ENCODE assay signal across 8 cellular contexts in the genomic region with DNA sequence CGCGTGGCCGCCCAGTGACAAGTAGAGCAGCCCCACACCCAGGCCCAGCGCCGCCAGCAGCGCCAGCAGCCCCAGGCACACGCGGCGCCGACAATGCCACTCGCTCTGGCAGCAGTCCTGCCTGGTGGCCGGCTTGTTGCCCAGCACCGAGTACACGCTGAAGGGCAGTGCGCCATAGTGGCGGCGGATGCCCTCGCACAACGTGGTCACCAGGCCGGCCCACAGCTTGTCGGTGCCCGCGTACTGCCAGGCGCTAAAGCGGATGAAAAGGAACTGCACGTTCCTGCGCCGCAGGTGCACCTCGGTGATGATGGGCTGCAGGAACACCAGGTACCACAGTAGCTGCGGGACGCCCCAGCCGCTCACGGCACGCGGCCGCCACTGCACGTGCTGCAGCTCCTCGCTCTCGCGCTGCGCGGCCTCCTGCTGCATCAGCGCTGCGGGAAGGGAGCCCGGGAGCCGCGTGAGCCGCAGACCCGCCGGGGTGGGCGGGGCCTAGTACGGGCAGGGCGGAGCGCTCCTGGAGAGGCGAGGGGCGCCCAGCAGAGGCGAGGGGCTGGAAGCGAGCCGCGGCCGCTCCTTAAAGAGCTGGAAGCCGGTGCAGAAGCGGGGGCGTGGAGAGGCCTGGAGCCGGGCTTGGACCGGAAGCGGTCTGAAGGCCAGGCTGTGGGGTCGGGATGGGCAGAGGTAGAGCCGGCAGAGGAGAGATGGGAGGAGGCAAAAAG. TPM values are rescaled to one million over a fixed set of nuclear protein-coding genes. Genes with fewer than 3 reads are reported as not detected.
DNase-seq lines count a peak whose midpoint lies in the region; ATAC-seq and TF ChIP-seq lines count a peak whose summit lies in the region.

No MANE protein-coding gene starts in this region.

- H3K79me1 ChIP-seq in H9 (ENCODE audit: insufficient read depth, low read depth, low read length, poor library complexity, severe bottlenecking) = no peaks in the 10 kb centered on the region

- no peak overlapping the region for H4K91ac ChIP-seq in H9 (ENCODE audit: insufficient read length, low read depth, low read length)

- H4K8ac ChIP-seq in H9 (replicated peaks; ENCODE audit: insufficient read length, low read depth, low read length) = no peak overlapping the region

- peaks cover 13 to 30% of the 10 kb centered on the region in 2 experiments for H3K4me1 Mint-ChIP-seq in H9
- peaks cover 26% of the 10 kb centered on the region for H3K4me1 Mint-ChIP-seq in activated CD4-positive, alpha-beta T cell treated with anti-CD3 and anti-CD28 coated beads, Interleukin-2, amount 10 ng/mL, durations not matched to agents 7 days and 5 days
- peaks cover 20 to 22% of the 10 kb centered on the region in 2 donors for H3K4me1 Mint-ChIP-seq in effector memory CD8-positive, alpha-beta T cell (ENCODE audit: low read depth in 2 of 2)
- peaks cover 11% of the 10 kb centered on the region for H3K4me1 Mint-ChIP-seq in mesothelial cell of epicardium

- 0 out of 7 replicates have a peak, but pooled peaks cover 0 to 2% (median 0%) of the 10 kb centered on the region in 3 experiments for H3K36me3 Mint-ChIP-seq in H9 (ENCODE audit: insufficient read depth in 1 of 3, low read depth in 3 of 3)
- H3K36me3 Mint-ChIP-seq in activated CD4-positive, alpha-beta T cell treated with anti-CD3 and anti-CD28 coated beads, Interleukin-2, amount 10 ng/mL, durations not matched to agents 7 days and 5 days (ENCODE audit: low read depth) = peaks cover 4% of the 10 kb centered on the region
- H3K36me3 Mint-ChIP-seq in effector memory CD8-positive, alpha-beta T cell (ENCODE audit: insufficient read depth) = peaks cover 6% of the 10 kb centered on the region
- H3K36me3 Mint-ChIP-seq in mesothelial cell of epicardium = peaks cover 4% of the 10 kb centered on the region

- H3K4me3 ChIP-seq in stomach = peak overlapping the region; percentile 25 to 45 (median 33)

- H3K9me3 ChIP-seq in H9 (ENCODE audit: control insufficient read depth, low read depth, low read length) (no peaks in the 10 kb centered on the region), stomach (peaks cover 0 to 4% (median 0%) of the 10 kb centered on the region in 4 donors)

- H4K20me1 ChIP-seq in H9 (ENCODE audit: control insufficient read depth, insufficient read depth, insufficient read length) = no peaks in the 10 kb centered on the region

- H3K79me2 ChIP-seq in H9 (ENCODE audit: insufficient read depth, low read length) = no peaks in the 10 kb centered on the region

- H3K4me3 Mint-ChIP-seq in H9 = peak overlapping the region; percentile 52 to 76
- H3K4me3 Mint-ChIP-seq in activated CD4-positive, alpha-beta T cell treated with anti-CD3 and anti-CD28 coated beads, Interleukin-2, amount 10 ng/mL, durations not matched to agents 7 days and 5 days = peak overlapping the region; percentile 43
- peak overlapping the region; percentile 76 to 86 for H3K4me3 Mint-ChIP-seq in effector memory CD8-positive, alpha-beta T cell
- peak overlapping the region; percentile 58 for H3K4me3 Mint-ChIP-seq in mesothelial cell of epicardium

- intact Hi-C loops in stomach (cut with DNase I; ENCODE audit: low total_unique reads) = no loop called here

- ATAC-seq in effector memory CD8-positive, alpha-beta T cell (replicated peaks) = peak; percentile 48
- ATAC-seq in GM18868 (IDR thresholded peaks at IDR 0.05; ENCODE audit: unreplicated experiment) = no peak

- H3K27ac ChIP-seq in H9 (ENCODE audit: insufficient read length, low read depth, low read length) (no peak overlapping the region), stomach (no peak overlapping the region)

- peaks cover 0 to 9% (median under 1%) of the 10 kb centered on the region in 4 donors for H3K36me3 ChIP-seq in stomach

- no CpG with 5 or more reads among the region's 69 CpGs for WGBS in H9 (ENCODE audit: extremely low coverage, insufficient read length, low lambda C conversion rate)
- WGBS in stomach, 5 donors = 1 to 4% (median 2%) methylated on average over 26 to 69 of the region's 69 CpGs

- H3K27me3 ChIP-seq in H9 (ENCODE audit: insufficient read depth, low read length) (peaks cover 7% of the 10 kb centered on the region; the same call in 1 of the 2 replicates), stomach (peaks cover 0 to 64% (median 28%) of the 10 kb centered on the region in 3 donors)

- no peaks in the 10 kb centered on the region for H3K4me1 ChIP-seq in H9 (ENCODE audit: insufficient read depth, low read length)
- peaks cover 26 to 41% (median 31%) of the 10 kb centered on the region in 4 donors for H3K4me1 ChIP-seq in stomach

- POLR2A ChIA-PET in activated CD4-positive, alpha-beta T cell treated with anti-CD3 and anti-CD28 coated beads, Interleukin-2, amount 10 ng/mL, durations not matched to agents 7 days and 5 days (lab: Charles Lee) = no interaction called here

- no peak overlapping the region for H3K27ac Mint-ChIP-seq in H9
- H3K27ac Mint-ChIP-seq in activated CD4-positive, alpha-beta T cell treated with anti-CD3 and anti-CD28 coated beads, Interleukin-2, amount 10 ng/mL, durations not matched to agents 7 days and 5 days = peak overlapping the region; percentile 80
- H3K27ac Mint-ChIP-seq in effector memory CD8-positive, alpha-beta T cell = peak overlapping the region in 1 of 2 donors; percentile 38
- H3K27ac Mint-ChIP-seq in mesothelial cell of epicardium = peak overlapping the region; percentile 57

- H3K27me3 Mint-ChIP-seq in H9 (ENCODE audit: low read depth) (peaks cover 70% of the 10 kb centered on the region), mesothelial cell of epicardium (ENCODE audit: low read depth) (peaks cover 48% of the 10 kb centered on the region)
- peaks cover 37% of the 10 kb centered on the region for H3K27me3 Mint-ChIP-seq in activated CD4-positive, alpha-beta T cell treated with anti-CD3 and anti-CD28 coated beads, Interleukin-2, amount 10 ng/mL, durations not matched to agents 7 days and 5 days
- peaks cover 10 to 37% of the 10 kb centered on the region in 2 donors for H3K27me3 Mint-ChIP-seq in effector memory CD8-positive, alpha-beta T cell

- no peak overlapping the region for H3K4ac ChIP-seq in H9 (ENCODE audit: low read depth, low read length)

- H3K23ac ChIP-seq in H9 (ENCODE audit: insufficient read length, low read depth, low read length) = no peak overlapping the region

- peak overlapping the region; percentile 12 for H3K18ac ChIP-seq in H9 (ENCODE audit: insufficient read length, low read depth, low read length)

- no peak overlapping the region for H3K14ac ChIP-seq in H9 (ENCODE audit: insufficient read depth, low read length)

- H3K9me3 Mint-ChIP-seq in H9 = no peaks in the 10 kb centered on the region; a peak in 1 of 5 replicates
- H3K9me3 Mint-ChIP-seq in activated CD4-positive, alpha-beta T cell treated with anti-CD3 and anti-CD28 coated beads, Interleukin-2, amount 10 ng/mL, durations not matched to agents 7 days and 5 days = no peaks in the 10 kb centered on the region
- H3K9me3 Mint-ChIP-seq in effector memory CD8-positive, alpha-beta T cell = no peaks in the 10 kb centered on the region
- H3K9me3 Mint-ChIP-seq in mesothelial cell of epicardium = no peaks in the 10 kb centered on the region

- H3T11ph ChIP-seq in H9 (ENCODE audit: low read length) = no peak overlapping the region

- H2AK5ac ChIP-seq in H9 (ENCODE audit: insufficient read length, low read length) = no peak overlapping the region

- no peak overlapping the region for H3K9ac ChIP-seq in H9 (ENCODE audit: extremely low read depth, insufficient read length, low read length)

- no peak overlapping the region for H2BK12ac ChIP-seq in H9 (ENCODE audit: insufficient read length, low read depth, low read length)

- TF ChIP-seq POLR2A in stomach (IDR thresholded peaks at IDR 0.05) = no peak

- H3K56ac ChIP-seq in H9 (ENCODE audit: insufficient read length, low read depth, low read length) = no peak overlapping the region

- H2AFZ ChIP-seq in H9 (ENCODE audit: low read length) = no peak overlapping the region

- H4K5ac ChIP-seq in H9 (ENCODE audit: insufficient read length, low read depth, low read length) = no peak overlapping the region

- TF ChIP-seq CTCF in H9 (conservative IDR thresholded peaks at IDR 0.05) (no peak), mesothelial cell of epicardium (IDR thresholded peaks at IDR 0.05; ENCODE audit: unreplicated experiment) (no peak), stomach (IDR thresholded peaks at IDR 0.05) (no peak)

- H2BK5ac ChIP-seq in H9 (ENCODE audit: insufficient read length, low read length) = no peak overlapping the region

- H2BK20ac ChIP-seq in H9 (ENCODE audit: low read depth, low read length, poor library complexity, severe bottlenecking) = no peak overlapping the region

- CTCF ChIA-PET in activated CD4-positive, alpha-beta T cell treated with anti-CD3 and anti-CD28 coated beads, Interleukin-2, amount 10 ng/mL, durations not matched to agents 7 days and 5 days (lab: Charles Lee) = interaction anchor here (0.5 to 1.5 kb wide), 5 partner anchors 9 to 392 kb away, joined by 3 to 6 read pairs (median 3); a partner anchor contains a TSS

- peak; percentile 72 for DNase-seq in H9
- peak; percentile 34 for DNase-seq in activated CD4-positive, alpha-beta T cell treated with anti-CD3 and anti-CD28 coated beads, Interleukin-2, amount 10 ng/mL, durations not matched to agents 7 days and 5 days
- peak in 2 of 3 experiments; percentile 13 to 22 for DNase-seq in effector memory CD8-positive, alpha-beta T cell
- peak; percentile 66 to 82 for DNase-seq in mesothelial cell of epicardium (ENCODE audit: low spot score in 2 of 2, unreplicated experiment in 2 of 2)
- DNase-seq in stomach = peak; percentile 47
- DNase-seq in H4 (ENCODE audit: low spot score) = no peak
- DNase-seq in SW 1271 (lab: John Stamatoyannopoulos, UW) = no peak

- H3K23me2 ChIP-seq in H9 (ENCODE audit: insufficient read length, low read depth, low read length, poor library complexity, severe bottlenecking) = no peaks in the 10 kb centered on the region

- H2BK120ac ChIP-seq in H9 (ENCODE audit: low read depth, low read length, poor library complexity, severe bottlenecking) = no peak overlapping the region

- H2BK15ac ChIP-seq in H9 (ENCODE audit: low read depth, low read length) = no peak overlapping the region

- peak overlapping the region; percentile 27 for H3K4me2 ChIP-seq in H9 (ENCODE audit: insufficient read depth, insufficient read length, low read length)

- no peak for TF ChIP-seq EP300 in stomach (IDR thresholded peaks at IDR 0.05)

RNA-seq across cellular contexts. Expression of a gene that starts 7.3 kb away (rescaled TPM):
- total RNA-seq in H9 (2021) (0.17 and 0.46 TPM in 2 replicates), mesothelial cell of epicardium (0.54 to 1.1 TPM (median 0.71 TPM) in 3 replicates), stomach (not detected)
- total RNA-seq in activated CD4-positive, alpha-beta T cell treated with anti-CD3 and anti-CD28 coated beads, Interleukin-2, amount 10 ng/mL, durations not matched to agents 7 days and 5 days = under 1 TPM in 1 of 2 experiments, not detected in 1; 0.17 TPM
- under 1 TPM in 1 of 3 donors, not detected in 2; 0.20 TPM for polyA plus RNA-seq in stomach
- total RNA-seq in H4 (2014; rRNA removed; shearing (Covaris generic)) = 0.19 TPM in 1 of 2 replicates, not detected in the other

RNA-seq across cellular contexts. Expression of a gene that starts 24.5 kb away (rescaled TPM):
- total RNA-seq in H9 (2021) (57.8 and 59.9 TPM in 2 replicates), mesothelial cell of epicardium (42.8 to 48.0 TPM (median 46.7 TPM) in 3 replicates), stomach (10 to 100 TPM in 3 of 5 donors, 1 to 10 TPM in 1, not detected in 1; 8.7 to 40.7 (median 27.8) TPM)
- total RNA-seq in activated CD4-positive, alpha-beta T cell treated with anti-CD3 and anti-CD28 coated beads, Interleukin-2, amount 10 ng/mL, durations not matched to agents 7 days and 5 days = 10 to 100 TPM; 55.1 to 64.2 TPM
- 10 to 100 TPM; 53.5 to 59.4 (median 58.1) TPM for polyA plus RNA-seq in stomach
- 8.9 and 14.5 TPM in 2 replicates for total RNA-seq in H4 (2014; rRNA removed; shearing (Covaris generic))

RNA-seq across cellular contexts. Expression of a gene that starts 25.1 kb away (rescaled TPM):
- total RNA-seq in H9 (2021) (9.2 and 12.2 TPM in 2 replicates), mesothelial cell of epicardium (8.0 to 10.3 TPM (median 8.9 TPM) in 3 replicates), stomach (10 to 100 TPM in 2 of 5 donors, 1 to 10 TPM in 3; 3.1 to 71.0 (median 8.3) TPM)
- 10 to 100 TPM; 15.3 to 19.7 TPM for total RNA-seq in activated CD4-positive, alpha-beta T cell treated with anti-CD3 and anti-CD28 coated beads, Interleukin-2, amount 10 ng/mL, durations not matched to agents 7 days and 5 days
- polyA plus RNA-seq in stomach = 1 to 10 TPM; 3.5 to 7.5 (median 4.3) TPM
- total RNA-seq in H4 (2014; rRNA removed; shearing (Covaris generic)) = 2.1 and 5.3 TPM in 2 replicates

Comparison
In these comparisons a context has a peak if more than half of its experiments do, and no peak if none do; other contexts are left out.
1. DNase-seq: peak in H9 (single experiment), activated CD4-positive, alpha-beta T cell treated with anti-CD3 and anti-CD28 coated beads, Interleukin-2, amount 10 ng/mL, durations not matched to agents 7 days and 5 days (single experiment), effector memory CD8-positive, alpha-beta T cell (2 of 3), mesothelial cell of epicardium (2 of 2) and stomach (single experiment); none in H4 (single experiment) and SW 1271 (0 of 2).
2. H3K27ac Mint-ChIP-seq: peak in activated CD4-positive, alpha-beta T cell treated with anti-CD3 and anti-CD28 coated beads, Interleukin-2, amount 10 ng/mL, durations not matched to agents 7 days and 5 days (single experiment) and mesothelial cell of epicardium (single experiment); none in H9 (0 of 3).
3. Peak in every context shown above with its lines, with median percentiles within 50 percentile points of each other: H3K4me3 Mint-ChIP-seq.